Comparison of ENCODE assay signal across 8 cellular contexts in genomic region chr4:155442267-155443105, GRCh38.
DNase-seq lines count a peak whose midpoint lies in the region; ATAC-seq and TF ChIP-seq lines count a peak whose summit lies in the region.

No MANE protein-coding gene starts in this region.

- DNase-seq in DMS53 (lab: John Stamatoyannopoulos, UW) = peak; percentile 65
- DNase-seq in Jurkat, Clone E6-1 (ENCODE audit: low read depth, low spot score) = peak; percentile 26
- DNase-seq in T follicular helper cell (ENCODE audit: low read depth) = peak; percentile 18
- DNase-seq in left ventricle myocardium superior = peak; percentile 91
- DNase-seq in pulmonary artery endothelial cell (ENCODE audit: low read depth, low spot score) = peak; percentile 2
- DNase-seq in uterus = peak; percentile 86

- H3K36me3 ChIP-seq in uterus = no peaks in the 10 kb centered on the region

- H3K4me1 ChIP-seq in uterus = peaks cover 0 to 4% of the 10 kb centered on the region in 2 donors

- TF ChIP-seq CTCF in uterus (IDR thresholded peaks at IDR 0.05) = peak; percentile 87 to 98 (median 90)

- TF ChIP-seq POLR2A in uterus (IDR thresholded peaks at IDR 0.05) = no peak

- intact Hi-C loops in left ventricle myocardium superior (cut with micrococcal nuclease) = loop anchor here (1.0 to 5.0 kb wide), 2 partner anchors 225 to 345 kb away; partner anchors contain the start of gene GUCY1A1
- intact Hi-C loops in uterus (cut with DNase I; ENCODE audit: low total_unique reads) = loop anchor here (5.0 kb wide), 1 partner anchor 345 kb away; no protein-coding TSS in a partner anchor

- no peaks in the 10 kb centered on the region for H3K27me3 ChIP-seq in uterus

- no peak overlapping the region for H3K4me3 ChIP-seq in Jurkat, Clone E6-1 (ENCODE audit: low read length)
- H3K4me3 ChIP-seq in uterus = no peak overlapping the region

- no peaks in the 10 kb centered on the region for H3K9me3 ChIP-seq in uterus

- ATAC-seq in GM21447 (IDR thresholded peaks at IDR 0.05; ENCODE audit: unreplicated experiment) (peak; percentile 80), left ventricle myocardium superior (peak; percentile 96)

- H3K27ac ChIP-seq in angular gyrus (ENCODE audit: low read depth, low read length) (peak overlapping the region; percentile 47), uterus (peak overlapping the region; percentile 46 to 65)

Comparison
In these comparisons a context has a peak if more than half of its experiments do, and no peak if none do; other contexts are left out.
1. DNase-seq: peak in every context shown above with its lines; median percentile 91 in left ventricle myocardium superior; 86 in uterus; 65 in DMS53; 26 in Jurkat, Clone E6-1; 18 in T follicular helper cell; 2 in pulmonary artery endothelial cell.